In the genomic region with DNA sequence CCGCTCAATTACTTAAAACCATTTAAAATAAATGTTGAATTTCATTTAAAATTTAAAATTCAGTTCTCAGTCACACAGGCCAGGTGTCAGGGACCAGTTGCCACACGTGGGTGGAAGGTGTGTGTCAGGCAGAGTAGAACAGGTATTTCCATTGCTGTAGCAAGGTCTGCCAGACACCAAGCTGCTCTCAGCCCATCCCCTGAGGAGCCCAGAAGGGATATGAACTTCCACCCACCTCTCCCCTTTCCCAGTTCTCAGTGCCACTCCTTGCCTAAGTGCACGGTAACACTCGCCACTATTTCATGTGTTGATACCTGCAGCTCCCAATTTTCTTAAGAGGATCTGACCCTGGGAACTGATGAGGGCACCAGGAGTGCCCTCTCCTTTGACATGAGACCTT, we compare ENCODE assay signal across 19 cellular contexts. TPM values are rescaled to one million over a fixed set of nuclear protein-coding genes. Genes with fewer than 3 reads are reported as not detected.
DNase-seq lines count a peak whose midpoint lies in the region; ATAC-seq, FAIRE-seq and TF ChIP-seq lines count a peak whose summit lies in the region.
"Had no signal": no experiment of that assay in that cellular context is flagged by ENCODE, and none has a peak within 500 bp of the region (broad histone marks: within the 10 kb centered on the region; RNA-seq: fewer than 3 reads in every experiment).

No MANE protein-coding gene starts in this region.

- no peak overlapping the region for H2AFZ ChIP-seq in OCI-LY3 (ENCODE audit: low read depth, low read length)

- H3K27ac Mint-ChIP-seq in immature natural killer cell = peak overlapping the region; percentile 91 to 98 (median 94)
- peak overlapping the region; percentile 96 for H3K27ac Mint-ChIP-seq in stimulated activated memory B cell treated with anti-CD40 and anti-IgM and Interleukin-4, amounts not matched to agents 10 μg/mL and 1 μg/mL and 100 μg/mL, for 72 hours
- H3K27ac Mint-ChIP-seq: CD8-positive, alpha-beta T cell; H9 had no signal

- H3K27me3 Mint-ChIP-seq in immature natural killer cell (ENCODE audit: low read depth in 3 of 3) = peaks cover 2 to 3% (median 2%) of the 10 kb centered on the region in 3 donors
- H3K27me3 Mint-ChIP-seq in stimulated activated memory B cell treated with anti-CD40 and anti-IgM and Interleukin-4, amounts not matched to agents 10 μg/mL and 1 μg/mL and 100 μg/mL, for 72 hours = no peaks in the 10 kb centered on the region

- 0 out of 2 replicates have a peak overlapping the region, but pooled peaks have one; percentile 4 for H3K27ac ChIP-seq in OCI-LY3 (ENCODE audit: low read length)
- H3K27ac ChIP-seq: SJSA1 had no signal

- no peak for ATAC-seq in stimulated activated memory B cell treated with anti-CD40 and anti-IgM and Interleukin-4, amounts not matched to agents 10 μg/mL and 1 μg/mL and 100 μg/mL, for 72 hours
- no peak for ATAC-seq in HG03175 (IDR thresholded peaks at IDR 0.05; ENCODE audit: unreplicated experiment)
- ATAC-seq: CD8-positive, alpha-beta T cell had no signal

- no peak for TF ChIP-seq CTCF in OCI-LY3 (IDR thresholded peaks at IDR 0.05; ENCODE audit: low read depth, low read length)

- peaks cover 100% of the 10 kb centered on the region for H3K79me2 ChIP-seq in OCI-LY3 (ENCODE audit: low read length)

- no peaks in the 10 kb centered on the region for H3K27me3 ChIP-seq in OCI-LY3 (ENCODE audit: low read depth, low read length)
- H3K27me3 ChIP-seq: SJSA1 had no signal

- peaks cover 67 to 98% of the 10 kb centered on the region in 2 donors for H3K4me1 Mint-ChIP-seq in immature natural killer cell
- peaks cover 91% of the 10 kb centered on the region for H3K4me1 Mint-ChIP-seq in stimulated activated memory B cell treated with anti-CD40 and anti-IgM and Interleukin-4, amounts not matched to agents 10 μg/mL and 1 μg/mL and 100 μg/mL, for 72 hours

- H3K4me3 ChIP-seq in OCI-LY3 (ENCODE audit: low read length) = no peak overlapping the region
- H3K4me3 ChIP-seq: SJSA1 had no signal

- DNase-seq in GM12891 (ENCODE audit: insufficient read length, low spot score) = no peak
- no peak for DNase-seq in immature natural killer cell
- no peak for DNase-seq in activated CD4-positive, alpha-beta T cell treated with anti-CD3 and anti-CD28 coated beads, Interleukin-2, amount 50 U/mL, for 4 hours
- DNase-seq in NCI-H1930 (lab: John Stamatoyannopoulos, UW) = no peak
- DNase-seq: CD8-positive, alpha-beta T cell; DMS79; H9; NCI-H1417; NCI-H187 treated with DMSO at 0.1 percent for 48 hours; NCI-H2171 treated with DMSO at 0.1 percent for 48 hours; NCI-H774; SW 1271 had no signal

- H3K9me3 ChIP-seq in OCI-LY3 (ENCODE audit: insufficient read depth, low read length) = no peaks in the 10 kb centered on the region; the same call in 1 of the 2 replicates
- H3K9me3 ChIP-seq: SJSA1 had no signal

- H3K36me3 ChIP-seq in OCI-LY3 (replicated peaks; ENCODE audit: low read depth, low read length) = peaks cover 89% of the 10 kb centered on the region
- H3K36me3 ChIP-seq: SJSA1 had no signal

- H3K4me1 ChIP-seq in OCI-LY3 (ENCODE audit: low read length) = peaks cover 28% of the 10 kb centered on the region
- H3K4me1 ChIP-seq: SJSA1 had no signal

- TF ChIP-seq POLR2A in GM12891 (IDR thresholded peaks at IDR 0.05; ENCODE audit: low read depth, low read length) = no peak

- peak; percentile 85 for FAIRE-seq in GM12891 (lab: Jason Lieb, UNC)
- FAIRE-seq: D721Med, G401.6, HTR-8/SVneo had no signal

- no peaks in the 10 kb centered on the region for H3K9me3 Mint-ChIP-seq in immature natural killer cell
- H3K9me3 Mint-ChIP-seq in stimulated activated memory B cell treated with anti-CD40 and anti-IgM and Interleukin-4, amounts not matched to agents 10 μg/mL and 1 μg/mL and 100 μg/mL, for 72 hours = peaks cover 2% of the 10 kb centered on the region
- H3K9me3 Mint-ChIP-seq: CD8-positive, alpha-beta T cell had no signal

- H3K36me3 Mint-ChIP-seq in immature natural killer cell = peaks cover 9 to 24% (median 21%) of the 10 kb centered on the region in 3 donors
- peaks cover 39% of the 10 kb centered on the region for H3K36me3 Mint-ChIP-seq in stimulated activated memory B cell treated with anti-CD40 and anti-IgM and Interleukin-4, amounts not matched to agents 10 μg/mL and 1 μg/mL and 100 μg/mL, for 72 hours
- H3K36me3 Mint-ChIP-seq: CD8-positive, alpha-beta T cell had no signal

- H4K20me1 ChIP-seq in OCI-LY3 (ENCODE audit: insufficient read depth, low read length) = peaks cover 99% of the 10 kb centered on the region

- peak overlapping the region in 4 of 5 donors; percentile 82 to 90 (median 83) for H3K4me3 Mint-ChIP-seq in immature natural killer cell
- no peak overlapping the region for H3K4me3 Mint-ChIP-seq in stimulated activated memory B cell treated with anti-CD40 and anti-IgM and Interleukin-4, amounts not matched to agents 10 μg/mL and 1 μg/mL and 100 μg/mL, for 72 hours
- H3K4me3 Mint-ChIP-seq: CD8-positive, alpha-beta T cell; H9 had no signal

- H3K9ac ChIP-seq in OCI-LY3 (ENCODE audit: low read length) = no peak overlapping the region

- H3K4me2 ChIP-seq in OCI-LY3 (ENCODE audit: low read length) = no peak overlapping the region

TF ChIP-seq in GM12891, 5 proteins besides CTCF, POLR2A, EP300 and RAD21:
- no peak for TF ChIP-seq POLR2AphosphoS5 (IDR thresholded peaks at IDR 0.05; ENCODE audit: low read depth, low read length)
- TF ChIP-seq TAF1 (IDR thresholded peaks at IDR 0.05; ENCODE audit: low read depth, low read length) = no peak
- TF ChIP-seq SPI1 (IDR thresholded peaks at IDR 0.05; ENCODE audit: low read depth, low read length) = no peak
- TF ChIP-seq POU2F2 (IDR thresholded peaks at IDR 0.05; ENCODE audit: low read depth, low read length) = no peak
- TF ChIP-seq PAX5 (IDR thresholded peaks at IDR 0.05; ENCODE audit: insufficient read depth, low read length, severe bottlenecking) = no peak

RNA-seq across cellular contexts. Expression of gene SYK, which starts 12.7 kb away (rescaled TPM):
- polyA plus RNA-seq in GM12891 (2012; ENCODE audit: low read depth, missing spikeins) = 21.7 TPM
- 100 to 1,000 TPM in 1 of 3 donors, 10 to 100 TPM in 2; 50.1 to 125 (median 82.6) TPM for polyA plus RNA-seq in immature natural killer cell
